8 cellular contexts compared by ENCODE assay signal in genomic region chr2:121735520-121736074, GRCh38. TPM values are rescaled to one million over a fixed set of nuclear protein-coding genes. Genes with fewer than 3 reads are reported as not detected.
DNase-seq lines count a peak whose midpoint lies in the region; ATAC-seq, FAIRE-seq and TF ChIP-seq lines count a peak whose summit lies in the region.

No MANE protein-coding gene starts in this region.

- CTCF ChIA-PET in endothelial cell of umbilical vein (lab: Charles Lee) = interaction anchor here (1.0 to 3.1 kb wide), 4 partner anchors 8 to 640 kb away, joined by 3 to 23 read pairs (median 6); partner anchors contain the start of gene RNU4ATAC

- TF ChIP-seq CTCF in endothelial cell of umbilical vein (IDR thresholded peaks at IDR 0.05; ENCODE audit: extremely low read depth in 1 of 2, insufficient read depth in 1 of 2, low read depth in 1 of 2, low read length in 2 of 2) (no peak), ovary (IDR thresholded peaks at IDR 0.05) (no peak)

- no peak for ATAC-seq in HG03045 (IDR thresholded peaks at IDR 0.05; ENCODE audit: unreplicated experiment)

- no peaks in the 10 kb centered on the region for H3K9me1 ChIP-seq in endothelial cell of umbilical vein (replicated peaks; ENCODE audit: control insufficient read depth, extremely low read depth, insufficient read depth, low read length)

- FAIRE-seq in endothelial cell of umbilical vein (lab: Jason Lieb, UNC) = peak; percentile 40

- POLR2A ChIA-PET in endothelial cell of umbilical vein (lab: Charles Lee) = interaction anchor here (0.6 to 2.5 kb wide), 2 partner anchors 15 to 205 kb away, joined by 5 to 19 read pairs; partner anchors contain the start of gene RNU4ATAC

- H3K4me2 ChIP-seq in endothelial cell of umbilical vein (ENCODE audit: insufficient read depth, low read length) = peak overlapping the region; percentile 94

- peaks cover 2% of the 10 kb centered on the region for H4K20me1 ChIP-seq in endothelial cell of umbilical vein (replicated peaks; ENCODE audit: control insufficient read depth, extremely low read depth, insufficient read depth, low read length)

- H3K36me3 Mint-ChIP-seq in activated CD4-positive, alpha-beta T cell treated with anti-CD3 and anti-CD28 coated beads, Interleukin-2, amount 10 ng/mL, durations not matched to agents 24 days and 14 days (ENCODE audit: low read depth) = peaks cover 37% of the 10 kb centered on the region

- H3K9me3 ChIP-seq in endothelial cell of umbilical vein (replicated peaks; ENCODE audit: control insufficient read depth, insufficient read depth, low read length) (no peaks in the 10 kb centered on the region), ovary (no peaks in the 10 kb centered on the region)

- H3K4me3 ChIP-seq in endothelial cell of umbilical vein (replicated peaks in 1 of 3; ENCODE audit: insufficient read depth in 1 of 3, low read depth in 1 of 3, low read length in 3 of 3) = peak overlapping the region; percentile 91 to 100 (median 99)
- H3K4me3 ChIP-seq in ovary = peak overlapping the region; percentile 61

- TF ChIP-seq POLR2A in endothelial cell of umbilical vein (IDR thresholded peaks at IDR 0.05; ENCODE audit: low read depth, low read length) (no peak), ovary (IDR thresholded peaks at IDR 0.05) (no peak)

- dilution Hi-C loops in endothelial cell of umbilical vein (cut with MboI; ENCODE audit: extremely low pct_ligation_motif_present, low sequenced_read_pairs) = no loop called here

- peak overlapping the region; percentile 15 for H2AFZ ChIP-seq in endothelial cell of umbilical vein (ENCODE audit: low read depth, low read length)

- peak overlapping the region; percentile 92 for H3K9ac ChIP-seq in endothelial cell of umbilical vein (replicated peaks; ENCODE audit: extremely low read depth, insufficient read depth, low read length)

- BruUV-seq in endothelial cell of umbilical vein (replicated peaks; lab: Mats Ljungman, UMichigan) = no TSS peak

- peaks cover 22% of the 10 kb centered on the region for H3K79me2 ChIP-seq in endothelial cell of umbilical vein (ENCODE audit: control insufficient read depth, insufficient read depth, low read length)

- intact Hi-C loops in activated CD4-positive, alpha-beta T cell treated with anti-CD3 and anti-CD28 coated beads, Interleukin-2, amount 10 ng/mL, durations not matched to agents 24 days and 14 days (cut with micrococcal nuclease) = loop anchor here (1.0 kb wide), 4 partner anchors 20 to 205 kb away; partner anchors contain the start of genes CLASP1, RNU4ATAC and TSN
- intact Hi-C loops in endothelial cell of umbilical vein (cut with micrococcal nuclease) (loop anchor here (1.0 to 5.0 kb wide), 2 partner anchors 204 to 333 kb away; no protein-coding TSS in a partner anchor), ovary (cut with DNase I) (loop anchor here in 2 of 4 donors (10.0 kb wide), 2 partner anchors 91 to 951 kb away; partner anchors contain the start of gene CLASP1 (in 2 of the 2))

- H3K27me3 Mint-ChIP-seq in activated CD4-positive, alpha-beta T cell treated with anti-CD3 and anti-CD28 coated beads, Interleukin-2, amount 10 ng/mL, durations not matched to agents 24 days and 14 days = no peaks in the 10 kb centered on the region

- H3K4me3 Mint-ChIP-seq in activated CD4-positive, alpha-beta T cell treated with anti-CD3 and anti-CD28 coated beads, Interleukin-2, amount 10 ng/mL, durations not matched to agents 24 days and 14 days = peak overlapping the region; percentile 90

- no peaks in the 10 kb centered on the region for H3K9me3 Mint-ChIP-seq in activated CD4-positive, alpha-beta T cell treated with anti-CD3 and anti-CD28 coated beads, Interleukin-2, amount 10 ng/mL, durations not matched to agents 24 days and 14 days

- TF ChIP-seq EP300 in ovary (IDR thresholded peaks at IDR 0.05) = no peak

- H3K4me1 ChIP-seq in endothelial cell of umbilical vein (ENCODE audit: control insufficient read depth, extremely low read depth, insufficient read depth, low read length) (peaks cover 9% of the 10 kb centered on the region), ovary (ENCODE audit: insufficient read depth) (no peaks in the 10 kb centered on the region)

- 11 to 21% (median 13%) methylated on average over 10 of the region's 10 CpGs for WGBS in ovary, 3 donors

- no peaks in the 10 kb centered on the region for H3K27me3 ChIP-seq in endothelial cell of umbilical vein (ENCODE audit: control insufficient read depth in 2 of 2, insufficient read depth in 2 of 2, low read length in 2 of 2)
- no peaks in the 10 kb centered on the region for H3K27me3 ChIP-seq in ovary

- peaks cover 27% of the 10 kb centered on the region for H3K4me1 Mint-ChIP-seq in activated CD4-positive, alpha-beta T cell treated with anti-CD3 and anti-CD28 coated beads, Interleukin-2, amount 10 ng/mL, durations not matched to agents 24 days and 14 days

- H3K36me3 ChIP-seq in endothelial cell of umbilical vein (ENCODE audit: control insufficient read depth in 2 of 2, extremely low read depth in 1 of 2, insufficient read depth in 2 of 2, low read length in 2 of 2) (peaks cover 7 to 8% of the 10 kb centered on the region in 2 experiments), ovary (no peaks in the 10 kb centered on the region)

- H3K27ac Mint-ChIP-seq in activated CD4-positive, alpha-beta T cell treated with anti-CD3 and anti-CD28 coated beads, Interleukin-2, amount 10 ng/mL, durations not matched to agents 24 days and 14 days = peak overlapping the region; percentile 93

- no peak for DNase-seq in activated CD4-positive, alpha-beta T cell treated with anti-CD3 and anti-CD28 coated beads, Interleukin-2, amount 10 ng/mL, durations not matched to agents 24 days and 14 days
- no peak for DNase-seq in activated CD4-positive, alpha-beta T cell treated with anti-CD3 and anti-CD28 coated beads for 48 hours
- DNase-seq in RPMI8226 (peak; percentile 51), endothelial cell of umbilical vein (ENCODE audit: low read depth, low spot score) (peak; percentile 34), ovary (no peak), dedifferentiated amniotic fluid mesenchymal stem cell (ENCODE audit: extremely low spot score) (no peak)
- no peak for DNase-seq in stimulated activated CD8-positive, alpha-beta memory T cell treated with anti-CD3 and anti-CD28 coated beads, Interleukin-4, amount 100 ng/mL, for 48 hours

- H3K27ac ChIP-seq in endothelial cell of umbilical vein (ENCODE audit: insufficient read depth, low read depth, low read length) (peak overlapping the region; percentile 59), ovary (peak overlapping the region in 1 of 2 donors; percentile 67)

TF ChIP-seq in endothelial cell of umbilical vein, 7 proteins besides CTCF, POLR2A, EP300 and RAD21:
- TF ChIP-seq MYC (IDR thresholded peaks at IDR 0.05; ENCODE audit: low read depth, low read length) (no peak), JUN (IDR thresholded peaks at IDR 0.05; ENCODE audit: borderline replicate concordance, insufficient read depth, insufficient read length, low read depth) (no peak), FOS (IDR thresholded peaks at IDR 0.05; ENCODE audit: borderline replicate concordance, insufficient read depth, low read length) (no peak), EZH2 (IDR thresholded peaks at IDR 0.05; ENCODE audit: borderline replicate concordance, low read depth, low read length, severe bottlenecking) (no peak), GATA2 (IDR thresholded peaks at IDR 0.05; ENCODE audit: insufficient read depth, insufficient read length, low read depth, low read length) (no peak), POLR2AphosphoS5 (IDR thresholded peaks at IDR 0.05; ENCODE audit: insufficient read depth, low read depth, low read length) (no peak), MAX (IDR thresholded peaks at IDR 0.05; ENCODE audit: insufficient read depth, insufficient read length) (no peak)

RNA-seq across cellular contexts. Expression of gene NIFK, which starts 1.1 kb away (rescaled TPM):
- 164 and 177 TPM in 2 replicates for total RNA-seq in activated CD4-positive, alpha-beta T cell treated with anti-CD3 and anti-CD28 coated beads, Interleukin-2, amount 10 ng/mL, durations not matched to agents 24 days and 14 days
- total RNA-seq in endothelial cell of umbilical vein = 56.2 and 59.7 TPM in 2 replicates
- polyA plus RNA-seq in endothelial cell of umbilical vein = 8.1 and 10.7 TPM in 2 replicates
- polyA plus RNA-seq in endothelial cell of umbilical vein (2011; cell fraction: cytosol; rRNA removed) = 12.1 and 14.9 TPM in 2 replicates
- polyA plus RNA-seq in endothelial cell of umbilical vein (2011; cell fraction: nucleus; rRNA removed) = 13.0 and 15.6 TPM in 2 replicates
- 53.4 and 68.3 TPM in 2 replicates for polyA plus RNA-seq in endothelial cell of umbilical vein (2012)
- 9.0 and 9.5 TPM in 2 replicates for polyA minus RNA-seq in endothelial cell of umbilical vein
- polyA minus RNA-seq in endothelial cell of umbilical vein (2011; cell fraction: cytosol; rRNA and poly(A)+ RNA removed) = 15.5 TPM
- polyA minus RNA-seq in endothelial cell of umbilical vein (2011; cell fraction: nucleus; rRNA and poly(A)+ RNA removed) = 3.3 and 5.9 TPM in 2 replicates
- 10 to 100 TPM; 37.3 to 82.1 (median 49.9) TPM for total RNA-seq in ovary
- 10 to 100 TPM; 33.0 to 66.6 TPM for polyA plus RNA-seq in ovary

RNA-seq across cellular contexts. Expression of gene TSN, which starts 19.9 kb away (rescaled TPM):
- total RNA-seq in activated CD4-positive, alpha-beta T cell treated with anti-CD3 and anti-CD28 coated beads, Interleukin-2, amount 10 ng/mL, durations not matched to agents 24 days and 14 days = 72.6 and 76.5 TPM in 2 replicates
- total RNA-seq in endothelial cell of umbilical vein = 76.1 and 79.8 TPM in 2 replicates
- 24.6 and 33.2 TPM in 2 replicates for polyA plus RNA-seq in endothelial cell of umbilical vein
- polyA plus RNA-seq in endothelial cell of umbilical vein (2011; cell fraction: cytosol; rRNA removed) = 40.6 and 42.6 TPM in 2 replicates
- polyA plus RNA-seq in endothelial cell of umbilical vein (2011; cell fraction: nucleus; rRNA removed) = 17.9 and 26.3 TPM in 2 replicates
- 47.8 and 67.8 TPM in 2 replicates for polyA plus RNA-seq in endothelial cell of umbilical vein (2012)
- polyA minus RNA-seq in endothelial cell of umbilical vein = 42.2 and 45.0 TPM in 2 replicates
- 28.1 TPM for polyA minus RNA-seq in endothelial cell of umbilical vein (2011; cell fraction: cytosol; rRNA and poly(A)+ RNA removed)
- 23.9 and 38.6 TPM in 2 replicates for polyA minus RNA-seq in endothelial cell of umbilical vein (2011; cell fraction: nucleus; rRNA and poly(A)+ RNA removed)
- 10 to 100 TPM; 28.5 to 64.1 (median 53.7) TPM for total RNA-seq in ovary
- 10 to 100 TPM; 31.0 to 44.7 TPM for polyA plus RNA-seq in ovary

Comparison
In these comparisons a context has a peak if more than half of its experiments do, and no peak if none do; other contexts are left out.
1. DNase-seq: peak in RPMI8226 (single experiment) and endothelial cell of umbilical vein (single experiment); none in activated CD4-positive, alpha-beta T cell treated with anti-CD3 and anti-CD28 coated beads, Interleukin-2, amount 10 ng/mL, durations not matched to agents 24 days and 14 days (single experiment), activated CD4-positive, alpha-beta T cell treated with anti-CD3 and anti-CD28 coated beads for 48 hours (single experiment), ovary (0 of 5), dedifferentiated amniotic fluid mesenchymal stem cell (single experiment) and stimulated activated CD8-positive, alpha-beta memory T cell treated with anti-CD3 and anti-CD28 coated beads, Interleukin-4, amount 100 ng/mL, for 48 hours (single experiment).